Comparison of ENCODE assay signal across 1 cellular context in genomic region chr3:32337501-32337900, GRCh38.
TF ChIP-seq lines count a peak whose summit lies in the region.

No MANE protein-coding gene starts in this region.

TF ChIP-seq in A549, 52 proteins besides CTCF, POLR2A, EP300 and RAD21 (continued from another document):
- TF ChIP-seq HMGXB4 (CRISPR knock-in tag; IDR thresholded peaks at IDR 0.05; ENCODE audit: borderline replicate concordance): no peak
